In the genomic region with DNA sequence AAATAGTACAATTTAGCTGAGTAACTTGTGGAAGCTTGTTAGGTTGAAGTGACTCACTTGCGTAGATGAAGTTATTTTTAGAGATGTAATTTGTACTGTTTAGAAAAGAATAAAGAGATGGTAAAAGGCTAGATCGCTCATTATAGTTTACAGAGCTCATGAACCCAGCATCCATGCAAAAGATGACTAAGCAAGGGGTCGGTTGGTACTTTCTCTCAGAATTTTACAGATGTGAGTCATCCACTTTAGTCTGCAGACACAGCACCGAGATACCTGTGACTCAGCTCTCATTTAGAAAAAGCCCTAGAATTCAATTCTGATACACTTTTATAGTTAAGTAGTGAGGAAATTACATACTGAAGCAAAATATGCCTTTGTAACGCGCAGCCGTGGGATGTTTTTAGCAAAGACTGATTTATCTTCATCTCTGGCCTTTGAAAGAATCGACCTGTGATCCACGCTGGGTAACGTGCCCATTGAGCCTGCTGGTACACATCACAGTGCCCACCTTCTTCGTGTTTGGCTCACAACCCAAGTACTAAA, we compare ENCODE assay signal across 9 cellular contexts.
DNase-seq lines count a peak whose midpoint lies in the region; ATAC-seq and TF ChIP-seq lines count a peak whose summit lies in the region.
"Had no signal": no experiment of that assay in that cellular context is flagged by ENCODE, and none has a peak within 500 bp of the region (broad histone marks: within the 10 kb centered on the region; RNA-seq: fewer than 3 reads in every experiment).

No MANE protein-coding gene starts in this region.

- no peak for TF ChIP-seq CTCF in activated CD8-positive, alpha-beta T cell treated with anti-CD3 and anti-CD28 coated beads for 36 hours (IDR thresholded peaks at IDR 0.05)

- CTCF ChIA-PET in activated CD8-positive, alpha-beta T cell treated with anti-CD3 and anti-CD28 coated beads for 36 hours (lab: Charles Lee): interaction anchor here (0.9 to 1.4 kb wide), 3 partner anchors 14 to 553 kb away, joined by 3 to 4 read pairs (median 3); no protein-coding TSS in a partner anchor

- POLR2A ChIA-PET in activated CD8-positive, alpha-beta T cell treated with anti-CD3 and anti-CD28 coated beads for 36 hours (lab: Charles Lee): no interaction called here

- ATAC-seq in HG03442 (IDR thresholded peaks at IDR 0.05; ENCODE audit: unreplicated experiment) (peak; percentile 61), left ventricle myocardium superior (peak; percentile 22), HG03565 (IDR thresholded peaks at IDR 0.05; ENCODE audit: unreplicated experiment) (no peak)
- peak; percentile 90 for ATAC-seq in activated CD8-positive, alpha-beta T cell treated with anti-CD3 and anti-CD28 coated beads for 36 hours
- peak; percentile 89 for ATAC-seq in stimulated activated naive CD8-positive, alpha-beta T cell treated with anti-CD3 and anti-CD28 coated beads, Interleukin-15, Interleukin-2, amounts not matched to agents 100 U/mL and 50 U/mL, for 24 hours

- DNase-seq in activated CD4-positive, CD25-positive, alpha-beta regulatory T cell treated with anti-CD3 and anti-CD28 coated beads, Interleukin-2, amount 50 U/mL, for 16 hours (ENCODE audit: low read depth, low spot score): peak; percentile 2
- no peak for DNase-seq in activated CD4-positive, CD25-positive, alpha-beta regulatory T cell treated with anti-CD3 and anti-CD28 coated beads, Interleukin-2, amount 50 U/mL, for 72 hours
- DNase-seq in activated CD8-positive, alpha-beta T cell treated with anti-CD3 and anti-CD28 coated beads for 36 hours: peak; percentile 47
- DNase-seq in left ventricle myocardium superior (no peak), NCI-H82 (lab: John Stamatoyannopoulos, UW) (no peak)
- DNase-seq in stimulated activated naive CD8-positive, alpha-beta T cell treated with anti-CD3 and anti-CD28 coated beads, Interleukin-15, Interleukin-2, amounts not matched to agents 100 U/mL and 50 U/mL, for 24 hours: no peak
- DNase-seq: DND-41 had no signal

- H3K27me3 Mint-ChIP-seq in activated CD8-positive, alpha-beta T cell treated with anti-CD3 and anti-CD28 coated beads for 36 hours: no peaks in the 10 kb centered on the region

- H3K36me3 Mint-ChIP-seq in activated CD8-positive, alpha-beta T cell treated with anti-CD3 and anti-CD28 coated beads for 36 hours (ENCODE audit: low read depth): peaks cover 10% of the 10 kb centered on the region

- intact Hi-C loops in activated CD8-positive, alpha-beta T cell treated with anti-CD3 and anti-CD28 coated beads for 36 hours (cut with micrococcal nuclease): no loop called here
- intact Hi-C loops in left ventricle myocardium superior (cut with micrococcal nuclease): no loop called here

- H3K4me1 Mint-ChIP-seq in activated CD8-positive, alpha-beta T cell treated with anti-CD3 and anti-CD28 coated beads for 36 hours (ENCODE audit: low read depth): peaks cover 33% of the 10 kb centered on the region

- H3K27ac Mint-ChIP-seq in activated CD8-positive, alpha-beta T cell treated with anti-CD3 and anti-CD28 coated beads for 36 hours: no peak overlapping the region

- H3K4me3 Mint-ChIP-seq in activated CD8-positive, alpha-beta T cell treated with anti-CD3 and anti-CD28 coated beads for 36 hours: no peak overlapping the region

- H3K9me3 Mint-ChIP-seq in activated CD8-positive, alpha-beta T cell treated with anti-CD3 and anti-CD28 coated beads for 36 hours: no peaks in the 10 kb centered on the region

Comparison
In these comparisons a context has a peak if more than half of its experiments do, and no peak if none do; other contexts are left out.
1. DNase-seq: peak in activated CD4-positive, CD25-positive, alpha-beta regulatory T cell treated with anti-CD3 and anti-CD28 coated beads, Interleukin-2, amount 50 U/mL, for 16 hours (single experiment) and activated CD8-positive, alpha-beta T cell treated with anti-CD3 and anti-CD28 coated beads for 36 hours (single experiment); none in activated CD4-positive, CD25-positive, alpha-beta regulatory T cell treated with anti-CD3 and anti-CD28 coated beads, Interleukin-2, amount 50 U/mL, for 72 hours (single experiment), left ventricle myocardium superior (single experiment), stimulated activated naive CD8-positive, alpha-beta T cell treated with anti-CD3 and anti-CD28 coated beads, Interleukin-15, Interleukin-2, amounts not matched to agents 100 U/mL and 50 U/mL, for 24 hours (single experiment) and NCI-H82 (single experiment).